ENCODE assay signal across 27 cellular contexts in genomic region chr10:65065278-65065677, GRCh38.
"Had no signal": no experiment of that assay in that cellular context is flagged by ENCODE, and none has a peak within 500 bp of the region (broad histone marks: within the 10 kb centered on the region; RNA-seq: fewer than 3 reads in every experiment).

No MANE protein-coding gene starts in this region.

- H3K36me3 ChIP-seq: adrenal gland, colonic mucosa had no signal

- FAIRE-seq: frontal cortex had no signal

- H3K27me3 ChIP-seq: adrenal gland, body of pancreas, colonic mucosa, dorsolateral prefrontal cortex had no signal

- H3K27ac ChIP-seq: adrenal gland, body of pancreas, colonic mucosa, dorsolateral prefrontal cortex had no signal

- H3K4me1 ChIP-seq: adrenal gland, body of pancreas, colonic mucosa had no signal

- H3K9me3 ChIP-seq: adrenal gland, body of pancreas, colonic mucosa had no signal

- DNase-seq: activated B cell treated with CpG ODN at 0.5 μM for 24 hours; activated CD4-positive, alpha-beta T cell treated with anti-CD3 and anti-CD28 coated beads for 48 hours; activated CD4-positive, alpha-beta T cell treated with anti-CD3 and anti-CD28 coated beads, Interleukin-2, amount 50 U/mL, for 1 hour; activated CD4-positive, alpha-beta T cell treated with anti-CD3 and anti-CD28 coated beads, Interleukin-2, amount 50 U/mL, for 48 hours; activated CD8-positive, alpha-beta memory T cell treated with anti-CD3 and anti-CD28 coated beads for 24 hours; activated CD8-positive, alpha-beta memory T cell treated with anti-CD3 and anti-CD28 coated beads, Interleukin-2, amount 50 U/mL, for 4 hours; activated CD8-positive, alpha-beta T cell treated with anti-CD3 and anti-CD28 coated beads for 36 hours; activated effector memory CD4-positive, alpha-beta T cell treated with anti-CD3 and anti-CD28 coated beads, Interleukin-2, amount 50 U/mL, for 16 hours; activated naive CD4-positive, alpha-beta T cell treated with anti-CD3 and anti-CD28 coated beads for 36 hours; activated naive CD8-positive, alpha-beta T cell treated with anti-CD3 and anti-CD28 coated beads for 36 hours; activated naive CD8-positive, alpha-beta T cell treated with anti-CD3 and anti-CD28 coated beads, Interleukin-2, amount 50 U/mL, for 24 hours; activated T-cell treated with anti-CD3 and anti-CD28 coated beads, Interleukin-2, amount 50 U/mL, for 1 hour; activated T-cell treated with anti-CD3 and anti-CD28 coated beads, Interleukin-2, amount 50 U/mL, for 48 hours; adrenal gland; amygdala; aorta; body of pancreas; caudate nucleus; cerebellar nuclear complex; colonic mucosa; dorsolateral prefrontal cortex; effector memory CD4-positive, alpha-beta T cell; endodermal cell; foreskin fibroblast; head of caudate nucleus; T-helper 2 cell had no signal

- H3K4me3 ChIP-seq: adrenal gland, body of pancreas, colonic mucosa, dorsolateral prefrontal cortex had no signal
